Comparison of ENCODE assay signal across 25 cellular contexts in genomic region chr16:31083556-31083955, GRCh38. TPM values are rescaled to one million over a fixed set of nuclear protein-coding genes. Genes with fewer than 3 reads are reported as not detected.
A peak's percentile ranks its signal among the peaks of the same experiment; 100 is the strongest.
DNase-seq lines count a peak whose midpoint lies in the region; ATAC-seq, FAIRE-seq and TF ChIP-seq lines count a peak whose summit lies in the region.
"Had no signal": no experiment of that assay in that cellular context is flagged by ENCODE, and none has a peak within 500 bp of the region (broad histone marks: within the 10 kb centered on the region; RNA-seq: fewer than 3 reads in every experiment).

No MANE protein-coding gene starts in this region.

- intact Hi-C loops in HCT116 (cut with micrococcal nuclease) = no loop called here
- intact Hi-C loops in K562 (cut with micrococcal nuclease) = no loop called here

- H2BK5ac ChIP-seq in neuronal stem cell (ENCODE audit: low read length) = no peak overlapping the region

- H2BK12ac ChIP-seq in neuronal stem cell (ENCODE audit: low read length) = no peak overlapping the region

- no peak for TF ChIP-seq RAD21 in HCT116 (IDR thresholded peaks at IDR 0.05; ENCODE audit: low read depth)
- TF ChIP-seq RAD21 in K562 (CRISPR knock-in tag; conservative IDR thresholded peaks at IDR 0.05 in 1 of 2, IDR thresholded peaks at IDR 0.05 in 1 of 2) = no peak

- DNase-seq in activated T-cell treated with anti-CD3 and anti-CD28 coated beads, Interleukin-2, amount 50 U/mL, for 24 hours = no peak
- DNase-seq in activated T-cell treated with anti-CD3 and anti-CD28 coated beads for 4 hours = no peak
- no peak for DNase-seq in HCT116 (ENCODE audit: low read depth, low spot score)
- no peak for DNase-seq in K562 (ENCODE audit: extremely low read depth in 1 of 4, low spot score in 3 of 4)
- no peak for DNase-seq in neuronal stem cell (ENCODE audit: low spot score)
- no peak for DNase-seq in GOT3 (lab: John Stamatoyannopoulos, UW)
- no peak for DNase-seq in SIG-M5 treated with dmso at 0.1 percent for 504 hours (lab: John Stamatoyannopoulos, UW; ENCODE audit: unreplicated experiment)
- no peak for DNase-seq in NCI-H2227 treated with DMSO at 0.1 percent for 48 hours (lab: John Stamatoyannopoulos, UW)
- DNase-seq: Caco-2; CD8-positive, alpha-beta T cell; DMS79 treated with DMSO at 0.1 percent for 48 hours; GF-D8; KBM-7; MV-4-11; NCI-H1105; NCI-H146; NCI-H1930; NCI-H526 treated with DMSO at 0.1 percent for 48 hours; SJCRH30 had no signal

- CTCF ChIA-PET in HCT116 (lab: Charles Lee) (no interaction called here), K562 (lab: Yijun Ruan, JAX; ENCODE audit: low intra/inter-chr PET ratio) (no interaction called here)

- H3K4me3 ChIP-seq in HCT116 (replicated peaks in 1 of 2; ENCODE audit: low read depth in 1 of 2, low read length in 2 of 2) (no peak overlapping the region), K562 (no peak overlapping the region), neuronal stem cell (ENCODE audit: low read length in 2 of 2) (no peak overlapping the region)
- H3K4me3 ChIP-seq: SJCRH30 had no signal

- H3K4me1 Mint-ChIP-seq in activated T-cell treated with anti-CD3 and anti-CD28 coated beads, Interleukin-2, amount 50 U/mL, for 24 hours (ENCODE audit: low read depth) = peaks cover 25% of the 10 kb centered on the region

- H3K4me2 ChIP-seq in HCT116 (ENCODE audit: low read length) (no peak overlapping the region), K562 (ENCODE audit: insufficient read depth, low read length) (no peak overlapping the region), neuronal stem cell (ENCODE audit: insufficient read depth, low read length, poor library complexity, severe bottlenecking) (no peak overlapping the region)

- H3K4me3 Mint-ChIP-seq in activated T-cell treated with anti-CD3 and anti-CD28 coated beads, Interleukin-2, amount 50 U/mL, for 24 hours = no peak overlapping the region
- H3K4me3 Mint-ChIP-seq: B cell; CD8-positive, alpha-beta T cell had no signal

- no peak for TF ChIP-seq EP300 in K562 (IDR thresholded peaks at IDR 0.05; ENCODE audit: low read length)

- no peak overlapping the region for H3K9ac ChIP-seq in HCT116 (ENCODE audit: low read length)
- peak overlapping the region in 1 of 2 experiments; percentile 28; a peak in 1 of 4 replicates for H3K9ac ChIP-seq in K562 (ENCODE audit: insufficient read depth in 1 of 2, low read depth in 2 of 2, low read length in 2 of 2)
- peak overlapping the region; percentile 63 for H3K9ac ChIP-seq in neuronal stem cell (ENCODE audit: low read depth, low read length, poor library complexity)

- H3K4me1 ChIP-seq in HCT116 (ENCODE audit: control insufficient read depth in 1 of 2, insufficient read depth in 2 of 2, low read length in 2 of 2) = peaks cover 0 to 11% of the 10 kb centered on the region in 2 experiments; a peak in 1 of 4 replicates
- H3K4me1 ChIP-seq in K562 (replicated peaks in 1 of 2; ENCODE audit: control insufficient read depth in 2 of 2, insufficient read depth in 2 of 2, low read length in 2 of 2) = peaks cover 0 to 81% of the 10 kb centered on the region in 2 experiments; a peak in 3 of 5 replicates
- no peaks in the 10 kb centered on the region for H3K4me1 ChIP-seq in neuronal stem cell (ENCODE audit: control insufficient read depth in 2 of 2, insufficient read depth in 1 of 2, low read depth in 1 of 2, low read length in 2 of 2)
- H3K4me1 ChIP-seq: Caco-2 had no signal

- ATAC-seq in HCT116 (no peak), K562 (no peak)
- ATAC-seq: CD8-positive, alpha-beta T cell had no signal

- H3K4ac ChIP-seq in neuronal stem cell (ENCODE audit: low read length) = no peak overlapping the region

- H3K36me3 Mint-ChIP-seq in activated T-cell treated with anti-CD3 and anti-CD28 coated beads, Interleukin-2, amount 50 U/mL, for 24 hours (ENCODE audit: low read depth) = peaks cover 82% of the 10 kb centered on the region

- H3K79me1 ChIP-seq in neuronal stem cell (ENCODE audit: low read depth, low read length) = peaks cover 18% of the 10 kb centered on the region

- peak overlapping the region; percentile 22 for H3K27ac Mint-ChIP-seq in activated T-cell treated with anti-CD3 and anti-CD28 coated beads, Interleukin-2, amount 50 U/mL, for 24 hours
- H3K27ac Mint-ChIP-seq: B cell; CD8-positive, alpha-beta T cell had no signal

- H3K14ac ChIP-seq in neuronal stem cell (ENCODE audit: low read length) = no peak overlapping the region

- H2AK5ac ChIP-seq in neuronal stem cell (ENCODE audit: low read depth, low read length) = no peak overlapping the region

- H2AFZ ChIP-seq in HCT116 (ENCODE audit: low read depth, low read length, poor library complexity, severe bottlenecking) (no peak overlapping the region), K562 (ENCODE audit: low read depth, low read length) (no peak overlapping the region), neuronal stem cell (ENCODE audit: low read length) (no peak overlapping the region)

- in situ Hi-C loops in K562 (cut with MboI) = no loop called here

- FAIRE-seq in K562 (lab: Jason Lieb, UNC) = no peak
- FAIRE-seq: A204.1, GM12891, H1, RCC 7860 had no signal

- POLR2A ChIA-PET in HCT116 (lab: Charles Lee) = no interaction called here
- POLR2A ChIA-PET in K562 (lab: Yijun Ruan, JAX) = interaction anchor here (1.0 to 2.5 kb wide), 3 partner anchors 11 to 97 kb away, joined by 3 to 15 read pairs (median 5); partner anchors contain the start of gene VKORC1

- no peaks in the 10 kb centered on the region for H4K20me1 ChIP-seq in HCT116 (ENCODE audit: insufficient read depth)
- H4K20me1 ChIP-seq in K562 (replicated peaks; ENCODE audit: control insufficient read depth, insufficient read depth, low read length) = 0 out of 2 replicates have a peak, but pooled peaks cover 5% of the 10 kb centered on the region

- H4K8ac ChIP-seq in neuronal stem cell (ENCODE audit: low read depth, low read length) = no peak overlapping the region

- RAD21 ChIA-PET in HCT116 (lab: Charles Lee; ENCODE audit: low non-redundant PET in 1 of 2, low total read pairs in 2 of 2, uncharacterized antibody in 2 of 2, unreplicated experiment in 2 of 2) = no interaction called here

- H3K27ac ChIP-seq in HCT116 (ENCODE audit: low read depth, low read length) (no peak overlapping the region), K562 (ENCODE audit: extremely low read depth, low read depth, low read length) (no peak overlapping the region), neuronal stem cell (replicated peaks; ENCODE audit: low read length) (no peak overlapping the region)
- H3K27ac ChIP-seq: C4-2B, SJCRH30 had no signal

- no peak for TF ChIP-seq CTCF in HCT116 (IDR thresholded peaks at IDR 0.05 in 2 of 3, conservative IDR thresholded peaks at IDR 0.05 in 1 of 3; ENCODE audit: borderline replicate concordance in 1 of 3, insufficient read depth in 1 of 3, low read depth in 2 of 3, low read length in 2 of 3)
- TF ChIP-seq CTCF in K562 (IDR thresholded peaks at IDR 0.05 in 2 of 3, conservative IDR thresholded peaks at IDR 0.05 in 1 of 3; ENCODE audit: insufficient read depth in 2 of 3, low read depth in 1 of 3, low read length in 3 of 3) = no peak

- H3K9me3 ChIP-seq in HCT116 (ENCODE audit: control insufficient read depth in 1 of 2, insufficient read depth in 1 of 2, low read depth in 1 of 2, low read length in 2 of 2) = no peaks in the 10 kb centered on the region
- no peaks in the 10 kb centered on the region for H3K9me3 ChIP-seq in K562 (replicated peaks; ENCODE audit: control insufficient read depth, insufficient read depth, low read depth, low read length)
- H3K9me3 ChIP-seq in neuronal stem cell (replicated peaks in 1 of 2; ENCODE audit: control insufficient read depth in 2 of 2, insufficient read depth in 1 of 2, low read depth in 1 of 2, low read length in 2 of 2) = no peaks in the 10 kb centered on the region
- H3K9me3 ChIP-seq: Caco-2, SJCRH30 had no signal

- H3K27me3 ChIP-seq in HCT116 (ENCODE audit: insufficient read depth, low read length) (no peaks in the 10 kb centered on the region), K562 (ENCODE audit: control insufficient read depth in 2 of 2, insufficient read depth in 2 of 2, low read length in 2 of 2) (no peaks in the 10 kb centered on the region), neuronal stem cell (ENCODE audit: control insufficient read depth in 3 of 3, insufficient read depth in 3 of 3, low read depth in 1 of 3, low read length in 3 of 3) (no peaks in the 10 kb centered on the region)
- H3K27me3 ChIP-seq: SJCRH30 had no signal

- H2BK120ac ChIP-seq in neuronal stem cell (ENCODE audit: low read depth, low read length) = no peak overlapping the region

- H3K9me3 Mint-ChIP-seq in activated T-cell treated with anti-CD3 and anti-CD28 coated beads, Interleukin-2, amount 50 U/mL, for 24 hours = no peaks in the 10 kb centered on the region
- H3K9me3 Mint-ChIP-seq: CD8-positive, alpha-beta T cell had no signal

- H3K27me3 Mint-ChIP-seq in activated T-cell treated with anti-CD3 and anti-CD28 coated beads, Interleukin-2, amount 50 U/mL, for 24 hours = no peaks in the 10 kb centered on the region
- H3K27me3 Mint-ChIP-seq: B cell had no signal

- H3K23ac ChIP-seq in neuronal stem cell (ENCODE audit: low read depth, low read length, poor library complexity) = no peak overlapping the region

- WGBS in K562 (ENCODE audit: insufficient coverage, low coverage, missing lambda C conversion rate) = 80% methylated on average over 3 of the region's 5 CpGs
- no CpG with 5 or more reads among the region's 5 CpGs for WGBS in neuronal stem cell (ENCODE audit: extremely low coverage in 2 of 2, insufficient read length in 2 of 2, insufficient replicate concordance in 1 of 2), 2 donors

- H3K9me1 ChIP-seq in K562 (ENCODE audit: control insufficient read depth, insufficient read depth, low read length) = no peaks in the 10 kb centered on the region

- H3K79me2 ChIP-seq in HCT116 (ENCODE audit: insufficient read depth, low read length) (no peaks in the 10 kb centered on the region), K562 (ENCODE audit: control insufficient read depth, insufficient read depth, low read length) (peaks cover 5% of the 10 kb centered on the region; the same call in 2 of the 3 replicates)

- H2BK15ac ChIP-seq in neuronal stem cell (ENCODE audit: low read length) = no peak overlapping the region

- no peak overlapping the region for H3K18ac ChIP-seq in neuronal stem cell (ENCODE audit: low read length)

- BruUV-seq in HCT116 (replicated peaks; lab: Mats Ljungman, UMichigan) = no TSS peak
- no TSS peak for BruUV-seq in K562 (replicated peaks; lab: Mats Ljungman, UMichigan)

- H3K36me3 ChIP-seq in HCT116 (ENCODE audit: control insufficient read depth in 1 of 2, insufficient read depth in 2 of 2, low read length in 2 of 2) (peaks cover 8 to 17% of the 10 kb centered on the region in 2 experiments; a peak in 2 of 4 replicates), K562 (ENCODE audit: control insufficient read depth, insufficient read depth, low read length) (peaks cover 63% of the 10 kb centered on the region; the same call in 2 of the 3 replicates), neuronal stem cell (replicated peaks in 1 of 2; ENCODE audit: control insufficient read depth in 2 of 2, insufficient read depth in 2 of 2, low read length in 2 of 2) (peaks cover 47 to 69% of the 10 kb centered on the region in 2 donors)

- TF ChIP-seq POLR2A in HCT116 (IDR thresholded peaks at IDR 0.05; ENCODE audit: borderline replicate concordance, extremely low read depth, insufficient read depth, insufficient read length) (no peak), K562 (conservative IDR thresholded peaks at IDR 0.05) (no peak)

- no peak overlapping the region for H4K91ac ChIP-seq in neuronal stem cell (ENCODE audit: low read depth, low read length, poor library complexity)

- H3K9me2 ChIP-seq in HCT116 (ENCODE audit: insufficient read depth) = no peaks in the 10 kb centered on the region

RNA-seq across cellular contexts. Expression of gene PRSS53, which starts 5.2 kb away (rescaled TPM):
- total RNA-seq in HCT116 (2021; ENCODE audit: unreplicated experiment) (11.6 TPM), K562 (2014; rRNA removed) (0.78 and 1.1 TPM in 2 replicates), K562 (2014; rRNA removed; fragmentation: Illumina TruSeq; extraction: Trizol) (0.16 and 0.40 TPM in 2 replicates), K562 (2015; rRNA removed; fragmentation: Illumina TruSeq; extraction: Trizol) (0.43 and 0.57 TPM in 2 replicates), K562 (2021) (0.85 and 1.3 TPM in 2 replicates)
- polyA plus RNA-seq in HCT116 (2012) = 5.4 and 5.7 TPM in 2 replicates
- 11.2 and 29.6 TPM in 2 replicates for total RNA-seq in K562 (2011; cell fraction: chromatin; rRNA removed; ENCODE audit: low replicate concordance)
- 16.2 and 17.5 TPM in 2 replicates for total RNA-seq in K562 (2011; cell fraction: nucleolus; rRNA removed)
- 15.5 and 16.0 TPM in 2 replicates for total RNA-seq in K562 (2011; cell fraction: nucleoplasm; rRNA removed)
- polyA plus RNA-seq in K562 (2011; rRNA removed) (0.78 and 1.9 TPM in 2 replicates), K562 (2014; fragmentation: Illumina TruSeq; extraction: Trizol) (0.45 and 0.69 TPM in 2 replicates), K562 (2014; fragmentation: Nextera tagmentation; extraction: Ambion mirVana) (not detected), K562 (2014; rRNA removed) (1.7 and 1.9 TPM in 2 replicates)
- polyA plus RNA-seq in K562 (2011; cell fraction: cytosol; rRNA removed) = 0.51 and 1.0 TPM in 2 replicates
- polyA plus RNA-seq in K562 (2011; cell fraction: nucleus; rRNA removed) = 23.4 and 25.9 TPM in 2 replicates
- polyA plus RNA-seq in K562 (2012) = 1.2 and 4.1 TPM in 2 replicates
- 0.63 and 0.78 TPM in 2 replicates for polyA minus RNA-seq in K562 (2011; rRNA and poly(A)+ RNA removed)
- 0.27 and 0.29 TPM in 2 replicates for polyA minus RNA-seq in K562 (2011; cell fraction: cytosol; rRNA and poly(A)+ RNA removed)
- 4.4 and 6.1 TPM in 2 replicates for polyA minus RNA-seq in K562 (2011; cell fraction: nucleus; rRNA and poly(A)+ RNA removed)
- 1.6 TPM for polyA plus RNA-seq in neuronal stem cell (2013, experiment 1 of 2)
- polyA plus RNA-seq in neuronal stem cell (2013, experiment 2 of 2) = 1.9 TPM

RNA-seq across cellular contexts. Expression of gene ZNF646, which starts 9.3 kb away (rescaled TPM):
- total RNA-seq in HCT116 (2021; ENCODE audit: unreplicated experiment) (17.7 TPM), K562 (2014; rRNA removed) (17.3 and 20.7 TPM in 2 replicates), K562 (2014; rRNA removed; fragmentation: Illumina TruSeq; extraction: Trizol) (3.8 and 4.3 TPM in 2 replicates), K562 (2015; rRNA removed; fragmentation: Illumina TruSeq; extraction: Trizol) (10.6 and 10.7 TPM in 2 replicates), K562 (2021) (16.1 and 20.6 TPM in 2 replicates)
- polyA plus RNA-seq in HCT116 (2012) = 10.3 and 11.0 TPM in 2 replicates
- total RNA-seq in K562 (2011; cell fraction: chromatin; rRNA removed; ENCODE audit: low replicate concordance) = 12.6 and 34.4 TPM in 2 replicates
- 23.8 and 35.7 TPM in 2 replicates for total RNA-seq in K562 (2011; cell fraction: nucleolus; rRNA removed)
- 21.6 and 22.9 TPM in 2 replicates for total RNA-seq in K562 (2011; cell fraction: nucleoplasm; rRNA removed)
- polyA plus RNA-seq in K562 (2011; rRNA removed) (3.4 and 4.8 TPM in 2 replicates), K562 (2014; fragmentation: Illumina TruSeq; extraction: Trizol) (8.0 and 11.1 TPM in 2 replicates), K562 (2014; fragmentation: Nextera tagmentation; extraction: Ambion mirVana) (under 1 TPM; 0.08 to 0.10 TPM), K562 (2014; rRNA removed) (9.9 and 10.4 TPM in 2 replicates)
- polyA plus RNA-seq in K562 (2011; cell fraction: cytosol; rRNA removed) = 4.3 and 7.8 TPM in 2 replicates
- 11.0 and 21.5 TPM in 2 replicates for polyA plus RNA-seq in K562 (2011; cell fraction: nucleus; rRNA removed)
- polyA plus RNA-seq in K562 (2012) = 8.4 and 10.0 TPM in 2 replicates
- polyA minus RNA-seq in K562 (2011; rRNA and poly(A)+ RNA removed) = 5.2 and 7.5 TPM in 2 replicates
- 8.0 and 10.5 TPM in 2 replicates for polyA minus RNA-seq in K562 (2011; cell fraction: cytosol; rRNA and poly(A)+ RNA removed)
- polyA minus RNA-seq in K562 (2011; cell fraction: nucleus; rRNA and poly(A)+ RNA removed) = 24.8 and 25.0 TPM in 2 replicates
- 11.7 TPM for polyA plus RNA-seq in neuronal stem cell (2013, experiment 1 of 2)
- 11.2 TPM for polyA plus RNA-seq in neuronal stem cell (2013, experiment 2 of 2)

RNA-seq across cellular contexts. Expression of gene ZNF668, which starts 9.5 kb away (rescaled TPM):
- total RNA-seq in HCT116 (2021; ENCODE audit: unreplicated experiment) (16.8 TPM), K562 (2014; rRNA removed) (8.1 and 11.4 TPM in 2 replicates), K562 (2014; rRNA removed; fragmentation: Illumina TruSeq; extraction: Trizol) (0.83 and 1.6 TPM in 2 replicates), K562 (2015; rRNA removed; fragmentation: Illumina TruSeq; extraction: Trizol) (4.4 and 5.2 TPM in 2 replicates), K562 (2021) (13.5 and 15.3 TPM in 2 replicates)
- 9.2 and 11.5 TPM in 2 replicates for polyA plus RNA-seq in HCT116 (2012)
- 5.0 and 15.9 TPM in 2 replicates for total RNA-seq in K562 (2011; cell fraction: chromatin; rRNA removed; ENCODE audit: low replicate concordance)
- total RNA-seq in K562 (2011; cell fraction: nucleolus; rRNA removed) = 15.7 and 17.7 TPM in 2 replicates
- total RNA-seq in K562 (2011; cell fraction: nucleoplasm; rRNA removed) = 7.7 and 10.0 TPM in 2 replicates
- polyA plus RNA-seq in K562 (2011; rRNA removed) (3.0 and 4.7 TPM in 2 replicates), K562 (2014; fragmentation: Illumina TruSeq; extraction: Trizol) (3.1 and 3.3 TPM in 2 replicates), K562 (2014; fragmentation: Nextera tagmentation; extraction: Ambion mirVana) (under 1 TPM in 1 of 2 experiments, not detected in 1; 0.04 TPM), K562 (2014; rRNA removed) (7.9 and 10.1 TPM in 2 replicates)
- 5.7 and 17.3 TPM in 2 replicates for polyA plus RNA-seq in K562 (2011; cell fraction: cytosol; rRNA removed)
- polyA plus RNA-seq in K562 (2011; cell fraction: nucleus; rRNA removed) = 5.7 and 10.3 TPM in 2 replicates
- polyA plus RNA-seq in K562 (2012) = 6.9 and 8.6 TPM in 2 replicates
- 2.5 and 3.0 TPM in 2 replicates for polyA minus RNA-seq in K562 (2011; rRNA and poly(A)+ RNA removed)
- polyA minus RNA-seq in K562 (2011; cell fraction: cytosol; rRNA and poly(A)+ RNA removed) = 6.7 and 10.6 TPM in 2 replicates
- polyA minus RNA-seq in K562 (2011; cell fraction: nucleus; rRNA and poly(A)+ RNA removed) = 4.4 and 4.7 TPM in 2 replicates
- polyA plus RNA-seq in neuronal stem cell (2013, experiment 1 of 2) = 6.9 TPM
- polyA plus RNA-seq in neuronal stem cell (2013, experiment 2 of 2) = 7.3 TPM

RNA-seq across cellular contexts. Expression of gene VKORC1, which starts 11.0 kb away (rescaled TPM):
- total RNA-seq in HCT116 (2021; ENCODE audit: unreplicated experiment) = 83.8 TPM
- polyA plus RNA-seq in HCT116 (2012) = 195 and 218 TPM in 2 replicates
- total RNA-seq in K562 (2011; cell fraction: chromatin; rRNA removed; ENCODE audit: low replicate concordance) = 51.0 and 124 TPM in 2 replicates
- 125 and 158 TPM in 2 replicates for total RNA-seq in K562 (2011; cell fraction: nucleolus; rRNA removed)
- 125 and 133 TPM in 2 replicates for total RNA-seq in K562 (2011; cell fraction: nucleoplasm; rRNA removed)
- 68.1 and 83.3 TPM in 2 replicates for total RNA-seq in K562 (2014; rRNA removed)
- total RNA-seq in K562 (2014; rRNA removed; fragmentation: Illumina TruSeq; extraction: Trizol) = 28.8 and 32.1 TPM in 2 replicates
- 36.1 and 37.2 TPM in 2 replicates for total RNA-seq in K562 (2015; rRNA removed; fragmentation: Illumina TruSeq; extraction: Trizol)
- 62.1 and 66.1 TPM in 2 replicates for total RNA-seq in K562 (2021)
- 119 and 164 TPM in 2 replicates for polyA plus RNA-seq in K562 (2011; rRNA removed)
- polyA plus RNA-seq in K562 (2011; cell fraction: cytosol; rRNA removed) = 399 and 484 TPM in 2 replicates
- polyA plus RNA-seq in K562 (2011; cell fraction: nucleus; rRNA removed) = 102 and 144 TPM in 2 replicates
- 97.9 and 107 TPM in 2 replicates for polyA plus RNA-seq in K562 (2012)
- polyA plus RNA-seq in K562 (2014; fragmentation: Illumina TruSeq; extraction: Trizol) = 70.3 and 79.1 TPM in 2 replicates
- polyA plus RNA-seq in K562 (2014; fragmentation: Nextera tagmentation; extraction: Ambion mirVana) = 10 to 100 TPM; 30.0 to 47.3 TPM
- polyA plus RNA-seq in K562 (2014; rRNA removed) = 112 and 121 TPM in 2 replicates
- 83.5 and 88.3 TPM in 2 replicates for polyA minus RNA-seq in K562 (2011; rRNA and poly(A)+ RNA removed)
- 42.0 and 44.3 TPM in 2 replicates for polyA minus RNA-seq in K562 (2011; cell fraction: cytosol; rRNA and poly(A)+ RNA removed)
- 18.0 and 29.5 TPM in 2 replicates for polyA minus RNA-seq in K562 (2011; cell fraction: nucleus; rRNA and poly(A)+ RNA removed)
- polyA plus RNA-seq in neuronal stem cell (2013, experiment 1 of 2) = 92.1 TPM
- 93.7 TPM for polyA plus RNA-seq in neuronal stem cell (2013, experiment 2 of 2)

RNA-seq across cellular contexts. Expression of gene BCKDK, which starts 24.6 kb away (rescaled TPM):
- total RNA-seq in HCT116 (2021; ENCODE audit: unreplicated experiment) = 60.7 TPM
- polyA plus RNA-seq in HCT116 (2012) = 85.2 and 87.3 TPM in 2 replicates
- 17.8 and 57.4 TPM in 2 replicates for total RNA-seq in K562 (2011; cell fraction: chromatin; rRNA removed; ENCODE audit: low replicate concordance)
- total RNA-seq in K562 (2011; cell fraction: nucleolus; rRNA removed) = 36.7 and 44.2 TPM in 2 replicates
- total RNA-seq in K562 (2011; cell fraction: nucleoplasm; rRNA removed) = 21.8 and 24.5 TPM in 2 replicates
- 29.1 and 36.4 TPM in 2 replicates for total RNA-seq in K562 (2014; rRNA removed)
- total RNA-seq in K562 (2014; rRNA removed; fragmentation: Illumina TruSeq; extraction: Trizol) = 6.0 and 9.0 TPM in 2 replicates
- 10.8 and 11.7 TPM in 2 replicates for total RNA-seq in K562 (2015; rRNA removed; fragmentation: Illumina TruSeq; extraction: Trizol)
- total RNA-seq in K562 (2021) = 33.1 and 34.8 TPM in 2 replicates
- polyA plus RNA-seq in K562 (2011; rRNA removed) = 13.1 and 23.5 TPM in 2 replicates
- 16.2 and 36.5 TPM in 2 replicates for polyA plus RNA-seq in K562 (2011; cell fraction: cytosol; rRNA removed)
- polyA plus RNA-seq in K562 (2011; cell fraction: nucleus; rRNA removed) = 62.9 and 85.4 TPM in 2 replicates
- 24.6 and 34.3 TPM in 2 replicates for polyA plus RNA-seq in K562 (2012)
- polyA plus RNA-seq in K562 (2014; fragmentation: Illumina TruSeq; extraction: Trizol) = 22.4 and 29.2 TPM in 2 replicates
- polyA plus RNA-seq in K562 (2014; fragmentation: Nextera tagmentation; extraction: Ambion mirVana) = 1 to 10 TPM in 1 of 2 experiments, under 1 TPM in 1; 0.58 to 1.5 TPM
- polyA plus RNA-seq in K562 (2014; rRNA removed) = 25.1 and 27.1 TPM in 2 replicates
- polyA minus RNA-seq in K562 (2011; rRNA and poly(A)+ RNA removed) = 9.3 and 10.0 TPM in 2 replicates
- polyA minus RNA-seq in K562 (2011; cell fraction: cytosol; rRNA and poly(A)+ RNA removed) = 16.1 and 18.6 TPM in 2 replicates
- 29.1 and 36.5 TPM in 2 replicates for polyA minus RNA-seq in K562 (2011; cell fraction: nucleus; rRNA and poly(A)+ RNA removed)
- polyA plus RNA-seq in neuronal stem cell (2013, experiment 1 of 2) = 33.0 TPM
- polyA plus RNA-seq in neuronal stem cell (2013, experiment 2 of 2) = 30.7 TPM
